In genomic region chr1:13628218-13628617, GRCh38 we compare ENCODE assay signal across 19 cellular contexts. TPM values are rescaled to one million over a fixed set of nuclear protein-coding genes. Genes with fewer than 3 reads are reported as not detected.
"Had no signal": no experiment of that assay in that cellular context is flagged by ENCODE, and none has a peak within 500 bp of the region (broad histone marks: within the 10 kb centered on the region; RNA-seq: fewer than 3 reads in every experiment).

No MANE protein-coding gene starts in this region.

- H3K27me3 ChIP-seq: esophagus squamous epithelium, testis had no signal

- DNase-seq: activated effector memory CD4-positive, alpha-beta T cell treated with Interleukin-2 at 50 U/mL for 16 hours; activated naive CD4-positive, alpha-beta T cell treated with anti-CD3 and anti-CD28 coated beads, Interleukin-2, amount 50 U/mL, for 16 hours; activated naive CD8-positive, alpha-beta T cell treated with anti-CD3 and anti-CD28 coated beads, Interleukin-2, amount 50 U/mL, for 24 hours; activated T-cell treated with anti-CD3 and anti-CD28 coated beads, Interleukin-2, amount 50 U/mL, for 48 hours; anterior cingulate cortex; caudate nucleus; esophagus squamous epithelium; foreskin melanocyte; hypothalamus; spleen; stimulated activated CD4-positive, alpha-beta T cell treated with anti-CD3 and anti-CD28 coated beads, Interleukin-4, amount 100 ng/mL, for 1 hour; stimulated activated naive CD4-positive, alpha-beta T cell; T-helper 9 cell; testis; trophoblast cell had no signal

- H3K27ac ChIP-seq: esophagus squamous epithelium, spleen, testis had no signal

- ATAC-seq: activated naive CD8-positive, alpha-beta T cell treated with anti-CD3 and anti-CD28 coated beads, Interleukin-2, amount 50 U/mL, for 24 hours; natural killer cell treated with Interleukin-12 subunit alpha and Interleukin-12 subunit beta and Interleukin-15 and Interleukin-18, amount 100 ng/mL, for 72 hours; WTC11 had no signal

- H3K36me3 ChIP-seq: esophagus squamous epithelium, spleen had no signal

- H3K9me3 ChIP-seq: esophagus squamous epithelium, testis had no signal

- H3K4me1 ChIP-seq: esophagus squamous epithelium, spleen, testis had no signal

- H3K4me3 ChIP-seq: esophagus squamous epithelium, spleen, testis had no signal

RNA-seq across cellular contexts. Expression of gene PDPN, which starts 44.6 kb away (rescaled TPM):
- total RNA-seq: natural killer cell treated with Interleukin-12 subunit alpha and Interleukin-12 subunit beta and Interleukin-15 and Interleukin-18, amount 100 ng/mL, for 72 hours; osteocyte; T-helper 1 cell treated with Interleukin-12 subunit alpha and Interleukin-12 subunit beta and Interleukin-4 antibody, amounts not matched to agents 30 ng/mL and 1 ng/mL, for 36 hours had no signal
